In the genomic region with DNA sequence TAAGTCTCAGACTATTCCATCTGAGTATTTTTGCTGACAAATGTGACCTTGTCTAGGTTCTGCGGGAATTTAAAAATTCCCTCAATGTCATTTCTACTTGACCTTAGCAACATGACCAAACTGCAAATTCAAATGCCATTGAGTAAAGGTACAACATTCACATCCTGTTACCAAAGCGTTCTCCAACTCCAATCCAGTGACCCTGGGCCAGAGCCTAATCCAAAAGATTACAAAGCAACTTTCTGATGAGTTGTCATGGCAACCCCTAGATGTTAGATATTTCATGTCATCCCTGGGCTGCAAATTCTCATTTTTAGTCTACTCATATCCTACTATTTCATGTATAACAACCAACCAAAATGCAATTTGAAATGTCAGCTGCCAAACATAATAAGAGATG, we compare ENCODE assay signal across 16 cellular contexts.
A peak's percentile ranks its signal among the peaks of the same experiment; 100 is the strongest.
DNase-seq lines count a peak whose midpoint lies in the region; ATAC-seq lines count a peak whose summit lies in the region.
"Had no signal": no experiment of that assay in that cellular context is flagged by ENCODE, and none has a peak within 500 bp of the region (broad histone marks: within the 10 kb centered on the region; RNA-seq: fewer than 3 reads in every experiment).

No MANE protein-coding gene starts in this region.

- intact Hi-C loops in naive thymus-derived CD4-positive, alpha-beta T cell (cut with micrococcal nuclease), result loop anchor here (2.0 to 5.0 kb wide), 3 partner anchors 45 to 289 kb away; no protein-coding TSS in a partner anchor

- H3K27me3 Mint-ChIP-seq in activated naive CD4-positive, alpha-beta T cell treated with anti-CD3 and anti-CD28 coated beads, Interleukin-2, amount 10 ng/mL, durations not matched to agents 7 days and 5 days, result no peaks in the 10 kb centered on the region
- H3K27me3 Mint-ChIP-seq in T-helper 17 cell, result no peaks in the 10 kb centered on the region
- H3K27me3 Mint-ChIP-seq in activated naive CD8-positive, alpha-beta T cell treated with anti-CD3 and anti-CD28 coated beads for 36 hours, result no peaks in the 10 kb centered on the region
- H3K27me3 Mint-ChIP-seq in naive thymus-derived CD4-positive, alpha-beta T cell, result peaks cover 0 to 2% (median 0%) of the 10 kb centered on the region in 5 donors
- H3K27me3 Mint-ChIP-seq: CD8-positive, alpha-beta memory T cell had no signal

- peak overlapping the region; percentile 88 for H3K27ac ChIP-seq in naive thymus-derived CD4-positive, alpha-beta T cell (ENCODE audit: low read depth, low read length)

- no peaks in the 10 kb centered on the region for H3K36me3 ChIP-seq in naive thymus-derived CD4-positive, alpha-beta T cell (ENCODE audit: control insufficient read depth in 2 of 3, insufficient read depth in 3 of 3, low read length in 3 of 3)
- H3K36me3 ChIP-seq: BE2C had no signal

- H3K9me3 ChIP-seq in T-helper 17 cell (ENCODE audit: control insufficient read depth, low read length, poor library complexity, severe bottlenecking), result no peaks in the 10 kb centered on the region
- no peaks in the 10 kb centered on the region for H3K9me3 ChIP-seq in naive thymus-derived CD4-positive, alpha-beta T cell (ENCODE audit: control insufficient read depth in 2 of 3, low read length in 3 of 3)
- H3K9me3 ChIP-seq: BE2C had no signal

- in situ Hi-C loops in G401 (cut with HindIII; ENCODE audit: low sequenced_read_pairs), result no loop called here

- peaks cover 29 to 97% of the 10 kb centered on the region in 2 donors for H3K4me1 ChIP-seq in naive thymus-derived CD4-positive, alpha-beta T cell (ENCODE audit: control insufficient read depth in 2 of 2, insufficient read depth in 2 of 2, low read length in 2 of 2)
- H3K4me1 ChIP-seq: BE2C had no signal

- no peak overlapping the region for H3K4me3 ChIP-seq in naive thymus-derived CD4-positive, alpha-beta T cell (ENCODE audit: low read length)

- H3K9me3 Mint-ChIP-seq in activated naive CD4-positive, alpha-beta T cell treated with anti-CD3 and anti-CD28 coated beads, Interleukin-2, amount 10 ng/mL, durations not matched to agents 7 days and 5 days, result no peaks in the 10 kb centered on the region
- peaks cover 3% of the 10 kb centered on the region for H3K9me3 Mint-ChIP-seq in activated naive CD8-positive, alpha-beta T cell treated with anti-CD3 and anti-CD28 coated beads for 36 hours
- peaks cover 0 to 2% (median 0%) of the 10 kb centered on the region in 11 donors for H3K9me3 Mint-ChIP-seq in naive thymus-derived CD4-positive, alpha-beta T cell
- H3K9me3 Mint-ChIP-seq: CD8-positive, alpha-beta memory T cell had no signal

- no peak overlapping the region for H3K4me3 Mint-ChIP-seq in activated naive CD4-positive, alpha-beta T cell treated with anti-CD3 and anti-CD28 coated beads, Interleukin-2, amount 10 ng/mL, durations not matched to agents 7 days and 5 days
- H3K4me3 Mint-ChIP-seq in T-helper 17 cell, result no peak overlapping the region
- H3K4me3 Mint-ChIP-seq in activated naive CD8-positive, alpha-beta T cell treated with anti-CD3 and anti-CD28 coated beads for 36 hours, result no peak overlapping the region
- peak overlapping the region in 8 of 10 donors; percentile 49 to 82 (median 63) for H3K4me3 Mint-ChIP-seq in naive thymus-derived CD4-positive, alpha-beta T cell

- H3K27ac Mint-ChIP-seq in activated naive CD4-positive, alpha-beta T cell treated with anti-CD3 and anti-CD28 coated beads, Interleukin-2, amount 10 ng/mL, durations not matched to agents 7 days and 5 days, result peak overlapping the region; percentile 12
- H3K27ac Mint-ChIP-seq in T-helper 17 cell, result peak overlapping the region; percentile 88
- H3K27ac Mint-ChIP-seq in activated naive CD8-positive, alpha-beta T cell treated with anti-CD3 and anti-CD28 coated beads for 36 hours, result peak overlapping the region; percentile 99
- peak overlapping the region in 8 of 9 donors; percentile 91 to 99 (median 96) for H3K27ac Mint-ChIP-seq in naive thymus-derived CD4-positive, alpha-beta T cell

- ATAC-seq in T-helper 17 cell (no peak), GM18498 (IDR thresholded peaks at IDR 0.05; ENCODE audit: unreplicated experiment) (no peak)
- no peak for ATAC-seq in naive thymus-derived CD4-positive, alpha-beta T cell
- ATAC-seq: PC-3 had no signal

- H3K4me1 Mint-ChIP-seq in activated naive CD4-positive, alpha-beta T cell treated with anti-CD3 and anti-CD28 coated beads, Interleukin-2, amount 10 ng/mL, durations not matched to agents 7 days and 5 days, result peaks cover 94% of the 10 kb centered on the region
- peaks cover 47% of the 10 kb centered on the region for H3K4me1 Mint-ChIP-seq in T-helper 17 cell
- peaks cover 94% of the 10 kb centered on the region for H3K4me1 Mint-ChIP-seq in activated naive CD8-positive, alpha-beta T cell treated with anti-CD3 and anti-CD28 coated beads for 36 hours
- H3K4me1 Mint-ChIP-seq in naive thymus-derived CD4-positive, alpha-beta T cell, result peaks cover 56 to 100% (median 98%) of the 10 kb centered on the region in 7 donors

- no peak for DNase-seq in activated naive CD4-positive, alpha-beta T cell treated with anti-CD3 and anti-CD28 coated beads, Interleukin-2, amount 10 ng/mL, durations not matched to agents 7 days and 5 days
- no peak for DNase-seq in activated naive CD4-positive, alpha-beta T cell treated with anti-CD3 and anti-CD28 coated beads, Interleukin-2, amount 50 U/mL, for 16 hours
- DNase-seq in T-helper 17 cell, result no peak
- no peak for DNase-seq in activated naive CD8-positive, alpha-beta T cell treated with anti-CD3 and anti-CD28 coated beads for 36 hours
- DNase-seq in naive thymus-derived CD4-positive, alpha-beta T cell, result no peak
- DNase-seq in G401 (ENCODE audit: low spot score), result no peak
- no peak for DNase-seq in NCI-H2107 treated with DMSO at 0.1 percent for 48 hours (lab: John Stamatoyannopoulos, UW; ENCODE audit: unreplicated experiment)
- DNase-seq: ACHN; BE2C; CD8-positive, alpha-beta memory T cell; GOT3; NCI-H1092 treated with DMSO at 0.1 percent for 48 hours; NCI-H1694; NCI-H446; PC-3 had no signal

- CTCF ChIA-PET in activated naive CD4-positive, alpha-beta T cell treated with anti-CD3 and anti-CD28 coated beads, Interleukin-2, amount 10 ng/mL, durations not matched to agents 7 days and 5 days (lab: Charles Lee), result interaction anchor here (1.0 kb wide), 1 partner anchor 9 kb away, joined by 4 read pairs; no protein-coding TSS in a partner anchor
- CTCF ChIA-PET in naive thymus-derived CD4-positive, alpha-beta T cell (lab: Charles Lee), result no interaction called here

- POLR2A ChIA-PET in naive thymus-derived CD4-positive, alpha-beta T cell (lab: Charles Lee), result interaction anchor here (0.7 to 2.6 kb wide), 9 partner anchors 8 to 57 kb away, joined by 3 to 12 read pairs (median 4); no protein-coding TSS in a partner anchor

- peaks cover 43% of the 10 kb centered on the region for H3K36me3 Mint-ChIP-seq in activated naive CD4-positive, alpha-beta T cell treated with anti-CD3 and anti-CD28 coated beads, Interleukin-2, amount 10 ng/mL, durations not matched to agents 7 days and 5 days
- no peaks in the 10 kb centered on the region for H3K36me3 Mint-ChIP-seq in T-helper 17 cell (ENCODE audit: low read depth)
- H3K36me3 Mint-ChIP-seq in activated naive CD8-positive, alpha-beta T cell treated with anti-CD3 and anti-CD28 coated beads for 36 hours, result peaks cover 80% of the 10 kb centered on the region
- H3K36me3 Mint-ChIP-seq in naive thymus-derived CD4-positive, alpha-beta T cell, result peaks cover 1 to 41% (median 8%) of the 10 kb centered on the region in 5 donors

- H3K27me3 ChIP-seq in naive thymus-derived CD4-positive, alpha-beta T cell (ENCODE audit: control insufficient read depth in 2 of 2, insufficient read depth in 2 of 2, low read length in 2 of 2), result no peaks in the 10 kb centered on the region
- H3K27me3 ChIP-seq: BE2C had no signal

Comparison
In these comparisons a context has a peak if more than half of its experiments do, and no peak if none do; other contexts are left out.
1. H3K27ac Mint-ChIP-seq: peak in every context shown above with its lines; median percentile 99 in activated naive CD8-positive, alpha-beta T cell treated with anti-CD3 and anti-CD28 coated beads for 36 hours; 96 in naive thymus-derived CD4-positive, alpha-beta T cell; 88 in T-helper 17 cell; 12 in activated naive CD4-positive, alpha-beta T cell treated with anti-CD3 and anti-CD28 coated beads, Interleukin-2, amount 10 ng/mL, durations not matched to agents 7 days and 5 days.
2. H3K4me3 Mint-ChIP-seq: peak in naive thymus-derived CD4-positive, alpha-beta T cell (8 of 10); none in activated naive CD4-positive, alpha-beta T cell treated with anti-CD3 and anti-CD28 coated beads, Interleukin-2, amount 10 ng/mL, durations not matched to agents 7 days and 5 days (single experiment), T-helper 17 cell (single experiment) and activated naive CD8-positive, alpha-beta T cell treated with anti-CD3 and anti-CD28 coated beads for 36 hours (single experiment).